1 cellular context compared by ENCODE assay signal in the genomic region with DNA sequence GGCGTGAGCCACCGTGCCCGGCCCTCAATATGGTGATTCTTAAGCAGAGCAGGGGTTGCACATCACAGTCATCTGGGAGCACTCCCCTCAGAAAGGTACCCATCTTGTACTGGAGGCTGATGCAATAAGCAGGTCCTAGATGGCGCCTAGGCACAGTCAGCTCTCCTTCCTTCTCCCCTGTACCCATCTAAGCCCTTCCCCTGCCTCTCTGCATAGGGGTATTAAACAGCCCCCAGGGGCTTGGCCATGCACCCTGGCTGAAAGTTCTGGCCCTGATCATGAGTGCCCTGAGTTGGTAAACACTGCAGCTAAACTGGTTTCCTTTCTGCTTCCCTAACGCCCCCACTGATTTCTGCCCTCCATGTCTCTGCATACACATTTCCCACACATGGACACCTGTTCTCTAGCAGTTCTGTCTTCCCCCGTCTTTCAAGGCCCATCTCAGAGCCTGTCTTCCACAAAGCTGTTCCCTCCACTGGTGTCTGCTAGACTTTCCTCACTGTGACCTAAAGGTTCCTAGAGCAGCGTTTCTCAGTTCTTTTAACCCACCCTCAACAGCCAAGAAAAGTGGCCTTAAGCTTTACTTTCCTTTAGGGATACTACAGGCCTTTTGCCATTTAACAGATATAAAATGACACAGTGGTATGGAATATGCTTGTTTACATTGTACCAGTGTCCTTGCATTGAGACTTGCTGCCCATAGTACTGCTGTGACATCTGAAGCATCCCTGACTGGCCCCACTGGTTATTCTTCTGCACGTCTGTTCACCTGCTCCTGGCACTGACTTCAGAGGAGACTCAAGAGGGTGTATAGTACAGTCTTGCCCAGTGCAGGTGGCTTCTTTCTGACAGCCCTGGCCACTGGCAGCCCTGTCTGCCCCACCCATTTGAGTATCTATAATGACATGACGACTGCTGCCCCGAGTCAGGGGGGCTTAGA.
TF ChIP-seq lines count a peak whose summit lies in the region.

No MANE protein-coding gene starts in this region.

TF ChIP-seq in GM12878, 131 proteins besides CTCF, POLR2A, EP300 and RAD21:
- TF ChIP-seq USF2 (IDR thresholded peaks at IDR 0.05; ENCODE audit: borderline replicate concordance, low read depth, low read length) (no peak), CBFB (IDR thresholded peaks at IDR 0.05; ENCODE audit: low read depth) (no peak), LARP7 (IDR thresholded peaks at IDR 0.05) (no peak), KLF5 (IDR thresholded peaks at IDR 0.05; ENCODE audit: partially characterized antibody) (no peak), BRCA1 (IDR thresholded peaks at IDR 0.05; ENCODE audit: low read depth, low read length) (no peak), ZZZ3 (IDR thresholded peaks at IDR 0.05; ENCODE audit: control insufficient read depth, insufficient read length, low read depth) (no peak), SUPT20H (IDR thresholded peaks at IDR 0.05; ENCODE audit: borderline replicate concordance, control insufficient read depth, low read depth, low read length) (no peak), NFXL1 (IDR thresholded peaks at IDR 0.05; ENCODE audit: borderline replicate concordance) (no peak)
